In the genomic region with DNA sequence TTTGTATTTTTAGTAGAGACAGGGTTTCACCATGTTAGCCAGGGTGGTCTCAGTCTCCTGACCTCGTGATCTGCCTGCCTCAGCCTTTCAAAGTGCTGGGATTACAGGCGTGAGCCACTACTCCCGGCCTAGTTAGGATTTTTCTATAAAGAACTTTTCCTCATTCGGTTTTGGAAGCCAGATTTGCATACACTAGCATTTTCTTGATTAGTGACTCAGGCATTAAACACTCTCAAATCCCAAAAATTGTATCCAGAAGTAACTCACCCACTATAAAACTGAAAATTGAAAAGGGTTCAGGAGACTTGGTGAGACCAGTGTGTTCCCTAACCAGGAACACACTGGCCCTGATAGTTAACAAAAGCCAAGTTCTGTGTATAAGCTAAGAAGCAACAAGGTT, we compare ENCODE assay signal across 18 cellular contexts. TPM values are rescaled to one million over a fixed set of nuclear protein-coding genes. Genes with fewer than 3 reads are reported as not detected.
DNase-seq lines count a peak whose midpoint lies in the region; ATAC-seq and TF ChIP-seq lines count a peak whose summit lies in the region.
"Had no signal": no experiment of that assay in that cellular context is flagged by ENCODE, and none has a peak within 500 bp of the region (broad histone marks: within the 10 kb centered on the region; RNA-seq: fewer than 3 reads in every experiment).

No MANE protein-coding gene starts in this region.

- H3K4me1 Mint-ChIP-seq in HFFc6 (ENCODE audit: low read depth) (peaks cover 51% of the 10 kb centered on the region), naive B cell (peaks cover 67 to 91% (median 76%) of the 10 kb centered on the region in 3 donors)

- H3K4me1 ChIP-seq in BLaER1, result peaks cover 99% of the 10 kb centered on the region

- no peak for ATAC-seq in naive B cell (ENCODE audit: low read depth in 2 of 2)
- no peak for ATAC-seq in GM21367 (IDR thresholded peaks at IDR 0.05; ENCODE audit: unreplicated experiment)

- H3K27ac ChIP-seq in BLaER1, result peak overlapping the region; percentile 84
- H3K27ac ChIP-seq: neural progenitor cell had no signal

- H3K4me3 ChIP-seq in BLaER1, result no peak overlapping the region
- H3K4me3 ChIP-seq: neural progenitor cell had no signal

- H3K36me3 Mint-ChIP-seq in HFFc6 (ENCODE audit: low read depth) (no peaks in the 10 kb centered on the region), naive B cell (peaks cover 16 to 20% of the 10 kb centered on the region in 2 donors)
- H3K36me3 Mint-ChIP-seq: neural progenitor cell had no signal

- H3K4me2 ChIP-seq in BLaER1, result peak overlapping the region; percentile 85
- H3K4me2 ChIP-seq: neural progenitor cell had no signal

- H3K27ac Mint-ChIP-seq in HFFc6 (peak overlapping the region; percentile 84), naive B cell (peak overlapping the region; percentile 83 to 100 (median 93))
- H3K27ac Mint-ChIP-seq: activated CD4-positive, alpha-beta memory T cell treated with anti-CD3 and anti-CD28 coated beads, Interleukin-2, amount 10 ng/mL, durations not matched to agents 7 days and 5 days; activated naive CD8-positive, alpha-beta T cell; neural progenitor cell had no signal

- H3K4me3 Mint-ChIP-seq in HFFc6 (peak overlapping the region; percentile 71), naive B cell (peak overlapping the region; percentile 10 to 76 (median 46))
- H3K4me3 Mint-ChIP-seq: activated CD4-positive, alpha-beta memory T cell treated with anti-CD3 and anti-CD28 coated beads, Interleukin-2, amount 10 ng/mL, durations not matched to agents 7 days and 5 days; activated naive CD8-positive, alpha-beta T cell; neural progenitor cell had no signal

- H4K20me1 ChIP-seq in BLaER1, result no peaks in the 10 kb centered on the region

- H3K9ac ChIP-seq in BLaER1, result no peak overlapping the region
- H3K9ac ChIP-seq: neural progenitor cell had no signal

- no peaks in the 10 kb centered on the region for H3K9me3 ChIP-seq in BLaER1
- H3K9me3 ChIP-seq: Caco-2 had no signal

- H3K9me3 Mint-ChIP-seq in HFFc6 (no peaks in the 10 kb centered on the region), naive B cell (peaks cover 0 to 5% (median 0%) of the 10 kb centered on the region in 7 donors)
- H3K9me3 Mint-ChIP-seq: activated CD4-positive, alpha-beta memory T cell treated with anti-CD3 and anti-CD28 coated beads, Interleukin-2, amount 10 ng/mL, durations not matched to agents 7 days and 5 days; neural progenitor cell had no signal

- TF ChIP-seq CTCF in HFFc6 (IDR thresholded peaks at IDR 0.05), result no peak
- TF ChIP-seq CTCF in GM20000 (IDR thresholded peaks at IDR 0.05; ENCODE audit: extremely low read depth, missing control alignments), result no peak

- H3K27me3 Mint-ChIP-seq in HFFc6 (ENCODE audit: insufficient read depth) (no peaks in the 10 kb centered on the region), naive B cell (no peaks in the 10 kb centered on the region)
- H3K27me3 Mint-ChIP-seq: activated CD4-positive, alpha-beta memory T cell treated with anti-CD3 and anti-CD28 coated beads, Interleukin-2, amount 10 ng/mL, durations not matched to agents 7 days and 5 days; activated naive CD8-positive, alpha-beta T cell had no signal

- H3K36me3 ChIP-seq in BLaER1, result peaks cover 19% of the 10 kb centered on the region; the same call in 1 of the 2 replicates
- H3K36me3 ChIP-seq: neural progenitor cell had no signal

- DNase-seq in HFFc6 (no peak), astrocyte of the hippocampus (ENCODE audit: low read depth, low spot score) (peak; percentile 37), naive B cell (no peak), NCI-H82 (lab: John Stamatoyannopoulos, UW) (no peak), DMS53 (lab: John Stamatoyannopoulos, UW) (no peak), GM20000 (ENCODE audit: low spot score) (no peak)
- DNase-seq: activated CD4-positive, alpha-beta memory T cell treated with anti-CD3 and anti-CD28 coated beads, Interleukin-2, amount 10 ng/mL, durations not matched to agents 7 days and 5 days; activated T-cell treated with anti-CD3 and anti-CD28 coated beads, Interleukin-2, amount 50 U/mL, for 48 hours; Caco-2; caudate nucleus; effector CD8-positive, alpha-beta T cell; GDM1; midbrain; NCI-H1436 had no signal

- no peaks in the 10 kb centered on the region for H3K27me3 ChIP-seq in BLaER1
- H3K27me3 ChIP-seq: neural progenitor cell had no signal

RNA-seq across cellular contexts. Expression of a gene that starts 25.2 kb away (rescaled TPM):
- total RNA-seq in HFFc6 (2021; fragmentation: NEBNext Ultra II Directional; extraction: Animal tissue kit (Norgen Biotek cat#: 25700)), result 10 to 100 TPM; 10.1 to 12.3 (median 11.1) TPM
- polyA plus RNA-seq in naive B cell (ENCODE audit: low read depth in 6 of 6), result 10 to 100 TPM; 10.5 to 60.1 (median 17.9) TPM
